12 cellular contexts compared by ENCODE assay signal in genomic region chr15:98874773-98875172, GRCh38.
DNase-seq lines count a peak whose midpoint lies in the region; ATAC-seq and TF ChIP-seq lines count a peak whose summit lies in the region.
"Had no signal": no experiment of that assay in that cellular context is flagged by ENCODE, and none has a peak within 500 bp of the region (broad histone marks: within the 10 kb centered on the region; RNA-seq: fewer than 3 reads in every experiment).

No MANE protein-coding gene starts in this region.

- dilution Hi-C loops in mammary epithelial cell (cut with HindIII; ENCODE audit: low sequenced_read_pairs), result no loop called here

- no peaks in the 10 kb centered on the region for H3K9me3 ChIP-seq in heart left ventricle
- no peaks in the 10 kb centered on the region for H3K9me3 ChIP-seq in mammary epithelial cell (replicated peaks; ENCODE audit: insufficient read depth, low read length)
- H3K9me3 ChIP-seq in muscle layer of duodenum (ENCODE audit: control insufficient read depth in 1 of 2, low read length in 2 of 2), result no peaks in the 10 kb centered on the region
- no peaks in the 10 kb centered on the region for H3K9me3 ChIP-seq in vagina

- ATAC-seq in heart left ventricle (peak in 1 of 4 donors; percentile 23), GM21447 (IDR thresholded peaks at IDR 0.05; ENCODE audit: unreplicated experiment) (no peak), GM18519 (IDR thresholded peaks at IDR 0.05; ENCODE audit: low FRiP score, unreplicated experiment) (no peak)

- intact Hi-C loops in heart left ventricle (cut with DNase I), result loop anchor here in 2 of 10 donors (5.0 to 10.0 kb wide), 3 partner anchors 60 to 102 kb away; no protein-coding TSS in a partner anchor
- intact Hi-C loops in cardiac septum (cut with DNase I), result loop anchor here (5.0 kb wide), 1 partner anchor 183 kb away; no protein-coding TSS in a partner anchor
- intact Hi-C loops in mammary epithelial cell (cut with micrococcal nuclease), result loop anchor here (2.0 kb wide), 1 partner anchor 22 kb away; no protein-coding TSS in a partner anchor
- intact Hi-C loops in vagina (cut with DNase I), result no loop called here

- no peaks in the 10 kb centered on the region for H3K27me3 ChIP-seq in heart left ventricle
- H3K27me3 ChIP-seq in mammary epithelial cell (ENCODE audit: insufficient read depth, low read length), result no peaks in the 10 kb centered on the region
- H3K27me3 ChIP-seq in muscle layer of duodenum (ENCODE audit: low read depth, low read length), result no peaks in the 10 kb centered on the region
- no peaks in the 10 kb centered on the region for H3K27me3 ChIP-seq in vagina

- 45 to 65% (median 55%) methylated on average over 8 of the region's 8 CpGs for WGBS in heart left ventricle, 4 donors
- WGBS in mammary epithelial cell (ENCODE audit: low coverage, missing lambda C conversion rate), result 13% methylated on average over 7 of the region's 8 CpGs

- TF ChIP-seq CTCF in heart left ventricle (IDR thresholded peaks at IDR 0.05) (no peak), mammary epithelial cell (conservative IDR thresholded peaks at IDR 0.05 in 1 of 2, IDR thresholded peaks at IDR 0.05 in 1 of 2; ENCODE audit: extremely low read depth in 1 of 2, insufficient read depth in 1 of 2, low read depth in 1 of 2, low read length in 2 of 2) (no peak), vagina (IDR thresholded peaks at IDR 0.05) (no peak)

- peak overlapping the region; percentile 83 for H3K4me2 ChIP-seq in mammary epithelial cell (ENCODE audit: insufficient read depth, low read depth, low read length)

- H2AFZ ChIP-seq in mammary epithelial cell (ENCODE audit: low read depth, low read length), result no peak overlapping the region

- DNase-seq in heart left ventricle, result no peak
- no peak for DNase-seq in cardiac septum (ENCODE audit: low spot score)
- peak; percentile 71 for DNase-seq in mammary epithelial cell
- no peak for DNase-seq in vagina (ENCODE audit: extremely low spot score in 2 of 2)
- no peak for DNase-seq in effector CD4-positive, alpha-beta T cell
- DNase-seq: amniotic stem cell, islet precursor cell, Kasumi-1, T-helper 1 cell had no signal

- in situ Hi-C loops in mammary epithelial cell (cut with MboI; ENCODE audit: low sequenced_read_pairs in 2 of 2), result loop anchor here in 1 of 2 donors (25.0 kb wide), 1 partner anchor 188 kb away; no protein-coding TSS in a partner anchor

- H4K20me1 ChIP-seq in mammary epithelial cell (ENCODE audit: insufficient read depth, low read length), result no peaks in the 10 kb centered on the region

- H3K27ac ChIP-seq in heart left ventricle (peak overlapping the region in 7 of 12 donors; percentile 3 to 81 (median 50)), mammary epithelial cell (ENCODE audit: insufficient read depth, low read depth, low read length) (peak overlapping the region; percentile 90), muscle layer of duodenum (ENCODE audit: low read length) (peak overlapping the region; percentile 50), vagina (peak overlapping the region; percentile 49)

- TF ChIP-seq POLR2A in heart left ventricle (IDR thresholded peaks at IDR 0.05) (no peak), vagina (IDR thresholded peaks at IDR 0.05) (no peak)

- BruUV-seq in mammary epithelial cell (replicated peaks; lab: Mats Ljungman, UMichigan), result no TSS peak

- H3K4me3 ChIP-seq in heart left ventricle (no peak overlapping the region), mammary epithelial cell (replicated peaks in 1 of 3; ENCODE audit: insufficient read depth in 1 of 3, low read depth in 2 of 3, low read length in 3 of 3) (no peak overlapping the region), muscle layer of duodenum (ENCODE audit: low read depth in 1 of 2, low read length in 2 of 2) (peak overlapping the region in 1 of 2 donors; percentile 9), vagina (peak overlapping the region in 1 of 2 donors; percentile 6)

- H3K36me3 ChIP-seq in heart left ventricle, result no peaks in the 10 kb centered on the region
- no peaks in the 10 kb centered on the region for H3K36me3 ChIP-seq in mammary epithelial cell (ENCODE audit: insufficient read depth, low read length)
- H3K36me3 ChIP-seq in muscle layer of duodenum (ENCODE audit: control insufficient read depth in 1 of 2, insufficient read depth in 2 of 2, low read length in 2 of 2), result no peaks in the 10 kb centered on the region
- no peaks in the 10 kb centered on the region for H3K36me3 ChIP-seq in vagina

- peaks cover 0 to 86% (median 54%) of the 10 kb centered on the region in 12 donors for H3K4me1 ChIP-seq in heart left ventricle
- peaks cover 41% of the 10 kb centered on the region for H3K4me1 ChIP-seq in mammary epithelial cell (ENCODE audit: insufficient read depth, low read length)
- peaks cover 22 to 26% of the 10 kb centered on the region in 2 donors for H3K4me1 ChIP-seq in muscle layer of duodenum (ENCODE audit: control insufficient read depth in 1 of 2, insufficient read depth in 2 of 2, low read length in 2 of 2)
- peaks cover 54% of the 10 kb centered on the region for H3K4me1 ChIP-seq in vagina

- peak overlapping the region; percentile 54 for H3K9ac ChIP-seq in mammary epithelial cell (ENCODE audit: insufficient read depth, low read length)

- H3K79me2 ChIP-seq in mammary epithelial cell (ENCODE audit: insufficient read depth, low read length), result peaks cover 81% of the 10 kb centered on the region

- CTCF ChIA-PET in mammary epithelial cell (lab: Charles Lee; ENCODE audit: low non-redundant PET), result no interaction called here
